In the genomic region with DNA sequence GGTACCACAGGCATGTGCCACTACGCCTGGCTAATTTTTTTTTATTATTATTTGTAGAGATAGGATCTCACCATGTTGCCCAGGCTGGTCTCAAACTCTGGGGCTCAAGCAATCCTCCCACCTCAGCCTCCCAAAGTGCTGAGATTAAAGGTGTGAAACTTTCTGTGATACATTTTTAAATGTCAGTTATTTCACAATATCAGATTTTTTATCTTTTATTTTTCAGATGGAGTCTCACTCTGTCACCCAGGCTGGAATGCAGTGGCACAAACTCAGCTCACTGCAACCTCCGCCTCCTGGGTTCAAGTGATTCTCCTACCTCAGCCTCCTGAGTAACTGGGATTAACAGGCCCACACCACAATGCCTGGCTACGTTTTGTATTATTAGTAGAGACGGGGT, we compare ENCODE assay signal across 1 cellular context.
TF ChIP-seq lines count a peak whose summit lies in the region.

No MANE protein-coding gene starts in this region.

TF ChIP-seq in HepG2, 621 proteins besides CTCF, POLR2A, EP300 and RAD21:
- TF ChIP-seq ZNF770 (CRISPR knock-in tag; IDR thresholded peaks at IDR 0.05), result 0 out of 2 replicates have a peak, but pooled peaks have one; percentile 17
